In genomic region chr9:12876872-12877271, GRCh38 we compare ENCODE assay signal across 22 cellular contexts.
DNase-seq lines count a peak whose midpoint lies in the region; ATAC-seq and TF ChIP-seq lines count a peak whose summit lies in the region.
"Had no signal": no experiment of that assay in that cellular context is flagged by ENCODE, and none has a peak within 500 bp of the region (broad histone marks: within the 10 kb centered on the region; RNA-seq: fewer than 3 reads in every experiment).

No MANE protein-coding gene starts in this region.

- TF ChIP-seq CTCF in fibroblast of pulmonary artery (IDR thresholded peaks at IDR 0.05; ENCODE audit: low read length, missing control alignments) (no peak), upper lobe of right lung (IDR thresholded peaks at IDR 0.05) (no peak)

- no peaks in the 10 kb centered on the region for H3K4me1 ChIP-seq in upper lobe of right lung

- intact Hi-C loops in upper lobe of right lung (cut with DNase I): no loop called here

- no peaks in the 10 kb centered on the region for H3K36me3 ChIP-seq in upper lobe of right lung

- H3K4me3 ChIP-seq in fibroblast of pulmonary artery (replicated peaks; ENCODE audit: low read depth, low read length) (no peak overlapping the region), upper lobe of right lung (no peak overlapping the region)

- ATAC-seq in upper lobe of right lung: no peak
- ATAC-seq in GM19452 (IDR thresholded peaks at IDR 0.05; ENCODE audit: unreplicated experiment): no peak
- ATAC-seq: CD8-positive, alpha-beta T cell; Panc1 had no signal

- no peaks in the 10 kb centered on the region for H3K9me3 ChIP-seq in upper lobe of right lung

- DNase-seq in DMS 273 (lab: John Stamatoyannopoulos, UW; ENCODE audit: unreplicated experiment): peak; percentile 15
- no peak for DNase-seq in DMS 273 treated with DMSO at 0.1 percent for 48 hours (lab: John Stamatoyannopoulos, UW)
- DNase-seq in NCI-H82 treated with DMSO at 0.1 percent for 48 hours (lab: John Stamatoyannopoulos, UW; ENCODE audit: unreplicated experiment): peak; percentile 54
- DNase-seq in fibroblast of pulmonary artery (ENCODE audit: low read depth): peak; percentile 50
- DNase-seq in pulmonary artery endothelial cell (ENCODE audit: low read depth, low spot score): peak; percentile 7
- no peak for DNase-seq in stimulated activated CD4-positive, alpha-beta T cell treated with anti-CD3 and anti-CD28 coated beads, Interleukin-4, amount 100 ng/mL, for 24 hours
- no peak for DNase-seq in upper lobe of right lung
- DNase-seq: AML-193; C1 segment of cervical spinal cord; CD8-positive, alpha-beta T cell; DMS79; Karpas-422; MM.1S; NCI-H1092; NCI-H1436; NCI-H187 treated with DMSO at 0.1 percent for 48 hours; NCI-H2107; NCI-H446 treated with DMSO at 0.1 percent for 48 hours; NCI-H748 treated with DMSO at 0.1 percent for 48 hours had no signal

- no peaks in the 10 kb centered on the region for H3K27me3 ChIP-seq in upper lobe of right lung

- no peak overlapping the region for H3K27ac ChIP-seq in upper lobe of right lung
- H3K27ac ChIP-seq: 22Rv1 had no signal

Comparison
In these comparisons a context has a peak if more than half of its experiments do, and no peak if none do; other contexts are left out.
1. DNase-seq: peak in DMS 273 (single experiment), NCI-H82 treated with DMSO at 0.1 percent for 48 hours (single experiment), fibroblast of pulmonary artery (single experiment) and pulmonary artery endothelial cell (single experiment); none in DMS 273 treated with DMSO at 0.1 percent for 48 hours (single experiment), stimulated activated CD4-positive, alpha-beta T cell treated with anti-CD3 and anti-CD28 coated beads, Interleukin-4, amount 100 ng/mL, for 24 hours (single experiment) and upper lobe of right lung (single experiment).